ENCODE assay signal across 8 cellular contexts in genomic region chr12:67161322-67161918, GRCh38.
DNase-seq lines count a peak whose midpoint lies in the region; ATAC-seq, FAIRE-seq and TF ChIP-seq lines count a peak whose summit lies in the region.

No MANE protein-coding gene starts in this region.

- no peak overlapping the region for H3K4me2 ChIP-seq in endothelial cell of umbilical vein (ENCODE audit: insufficient read depth, low read length)
- H3K4me2 ChIP-seq in osteoblast (ENCODE audit: insufficient read depth, low read length), result no peak overlapping the region

- no peak overlapping the region for H3K4me3 Mint-ChIP-seq in CD4-positive, alpha-beta T cell
- H3K4me3 Mint-ChIP-seq in T-helper 17 cell, result no peak overlapping the region

- no peak overlapping the region for H3K27ac ChIP-seq in CD4-positive, alpha-beta T cell (ENCODE audit: low read depth, low read length)
- H3K27ac ChIP-seq in endothelial cell of umbilical vein (ENCODE audit: insufficient read depth, low read depth, low read length) (no peak overlapping the region), osteoblast (ENCODE audit: low read depth, low read length) (no peak overlapping the region)

- H3K9me3 ChIP-seq in CD4-positive, alpha-beta T cell (ENCODE audit: control insufficient read depth, low read length), result no peaks in the 10 kb centered on the region
- no peaks in the 10 kb centered on the region for H3K9me3 ChIP-seq in T-helper 17 cell (ENCODE audit: control insufficient read depth, low read length, poor library complexity, severe bottlenecking)
- no peaks in the 10 kb centered on the region for H3K9me3 ChIP-seq in endothelial cell of umbilical vein (replicated peaks; ENCODE audit: control insufficient read depth, insufficient read depth, low read length)
- H3K9me3 ChIP-seq in osteoblast (ENCODE audit: low read depth, low read length), result no peaks in the 10 kb centered on the region

- H2AFZ ChIP-seq in endothelial cell of umbilical vein (ENCODE audit: low read depth, low read length) (no peak overlapping the region), osteoblast (ENCODE audit: low read length) (no peak overlapping the region)

- no peaks in the 10 kb centered on the region for H3K4me1 Mint-ChIP-seq in CD4-positive, alpha-beta T cell (ENCODE audit: low read depth)
- H3K4me1 Mint-ChIP-seq in T-helper 17 cell, result peaks cover 7% of the 10 kb centered on the region

- H3K4me1 ChIP-seq in endothelial cell of umbilical vein (ENCODE audit: control insufficient read depth, extremely low read depth, insufficient read depth, low read length) (no peaks in the 10 kb centered on the region), osteoblast (ENCODE audit: insufficient read depth, low read length) (no peaks in the 10 kb centered on the region)

- CTCF ChIA-PET in CD4-positive, alpha-beta T cell (lab: Charles Lee), result interaction anchor here (1.1 to 1.2 kb wide), 2 partner anchors 11 to 13 kb away, joined by 3 read pairs; no protein-coding TSS in a partner anchor
- CTCF ChIA-PET in endothelial cell of umbilical vein (lab: Charles Lee), result interaction anchor here (0.6 to 3.2 kb wide), 21 partner anchors 9 to 787 kb away, joined by 3 to 38 read pairs (median 3); partner anchors contain the start of gene CAND1

- no peak for TF ChIP-seq POLR2A in endothelial cell of umbilical vein (IDR thresholded peaks at IDR 0.05; ENCODE audit: low read depth, low read length)

- BruUV-seq in endothelial cell of umbilical vein (replicated peaks; lab: Mats Ljungman, UMichigan), result no TSS peak

- peak in 6 of 10 experiments; percentile 1 to 24 (median 6) for DNase-seq in CD4-positive, alpha-beta T cell
- peak in 1 of 3 donors; percentile 10 for DNase-seq in T-helper 17 cell
- DNase-seq in endothelial cell of umbilical vein (ENCODE audit: low read depth, low spot score), result peak; percentile 39
- DNase-seq in osteoblast (ENCODE audit: insufficient read length, low spot score, missing footprints), result no peak

- H3K27ac Mint-ChIP-seq in CD4-positive, alpha-beta T cell, result no peak overlapping the region
- H3K27ac Mint-ChIP-seq in T-helper 17 cell, result no peak overlapping the region

- H3K27me3 Mint-ChIP-seq in CD4-positive, alpha-beta T cell, result no peaks in the 10 kb centered on the region
- H3K27me3 Mint-ChIP-seq in T-helper 17 cell, result peaks cover 44% of the 10 kb centered on the region

- H3K9me3 Mint-ChIP-seq in CD4-positive, alpha-beta T cell, result no peaks in the 10 kb centered on the region

- H4K20me1 ChIP-seq in endothelial cell of umbilical vein (replicated peaks; ENCODE audit: control insufficient read depth, extremely low read depth, insufficient read depth, low read length) (no peaks in the 10 kb centered on the region), osteoblast (ENCODE audit: insufficient read depth, low read length) (no peaks in the 10 kb centered on the region)

- intact Hi-C loops in CD4-positive, alpha-beta T cell (cut with DNase I, micrococcal nuclease), result no loop called here
- intact Hi-C loops in endothelial cell of umbilical vein (cut with micrococcal nuclease), result loop anchor here (2.0 to 5.0 kb wide), 2 partner anchors 279 to 781 kb away; no protein-coding TSS in a partner anchor

- H3K36me3 Mint-ChIP-seq in CD4-positive, alpha-beta T cell (ENCODE audit: low read depth), result no peaks in the 10 kb centered on the region
- H3K36me3 Mint-ChIP-seq in T-helper 17 cell (ENCODE audit: low read depth), result peaks cover 3% of the 10 kb centered on the region

- H3K9me1 ChIP-seq in endothelial cell of umbilical vein (replicated peaks; ENCODE audit: control insufficient read depth, extremely low read depth, insufficient read depth, low read length), result no peaks in the 10 kb centered on the region

- peak; percentile 42 for FAIRE-seq in endothelial cell of umbilical vein (lab: Jason Lieb, UNC)

- no peak overlapping the region for H3K4me3 ChIP-seq in endothelial cell of umbilical vein (replicated peaks in 1 of 3; ENCODE audit: insufficient read depth in 1 of 3, low read depth in 1 of 3, low read length in 3 of 3)
- H3K4me3 ChIP-seq in osteoblast (ENCODE audit: insufficient read depth, low read length), result no peak overlapping the region

- no peak overlapping the region for H3K9ac ChIP-seq in endothelial cell of umbilical vein (replicated peaks; ENCODE audit: extremely low read depth, insufficient read depth, low read length)

- H3K27me3 ChIP-seq in CD4-positive, alpha-beta T cell (ENCODE audit: control insufficient read depth, insufficient read depth, low read length), result no peaks in the 10 kb centered on the region
- H3K27me3 ChIP-seq in endothelial cell of umbilical vein (ENCODE audit: control insufficient read depth in 2 of 2, insufficient read depth in 2 of 2, low read length in 2 of 2) (no peaks in the 10 kb centered on the region), osteoblast (ENCODE audit: insufficient read depth, low read length) (no peaks in the 10 kb centered on the region)

- peak; percentile 58 for ATAC-seq in CD4-positive, alpha-beta T cell (ENCODE audit: poor library complexity)
- ATAC-seq in GM18511 (IDR thresholded peaks at IDR 0.05; ENCODE audit: unreplicated experiment) (peak; percentile 80), HG03521 (IDR thresholded peaks at IDR 0.05; ENCODE audit: unreplicated experiment) (peak; percentile 74), T-helper 17 cell (peak; percentile 40), HG03039 (IDR thresholded peaks at IDR 0.05; ENCODE audit: unreplicated experiment) (no peak)
- ATAC-seq in activated CD4-positive, CD25-positive, alpha-beta regulatory T cell treated with anti-CD3 and anti-CD28 coated beads, Interleukin-2, amount 50 U/mL, for 24 hours, result no peak

- dilution Hi-C loops in endothelial cell of umbilical vein (cut with MboI; ENCODE audit: extremely low pct_ligation_motif_present, low sequenced_read_pairs), result no loop called here

- peak; percentile 48 for TF ChIP-seq CTCF in CD4-positive, alpha-beta T cell (IDR thresholded peaks at IDR 0.05)
- TF ChIP-seq CTCF in endothelial cell of umbilical vein (IDR thresholded peaks at IDR 0.05; ENCODE audit: extremely low read depth in 1 of 2, insufficient read depth in 1 of 2, low read depth in 1 of 2, low read length in 2 of 2) (peak; percentile 26 to 43), osteoblast (IDR thresholded peaks at IDR 0.05; ENCODE audit: extremely low read depth, low read depth, low read length) (peak; percentile 66)

- POLR2A ChIA-PET in CD4-positive, alpha-beta T cell (lab: Charles Lee), result interaction anchor here (1.3 kb wide), 1 partner anchor 108 kb away, joined by 4 read pairs; the partner anchor contains the start of gene CAND1
- POLR2A ChIA-PET in endothelial cell of umbilical vein (lab: Charles Lee), result no interaction called here

- H3K36me3 ChIP-seq in endothelial cell of umbilical vein (ENCODE audit: control insufficient read depth in 2 of 2, extremely low read depth in 1 of 2, insufficient read depth in 2 of 2, low read length in 2 of 2) (no peaks in the 10 kb centered on the region), osteoblast (ENCODE audit: insufficient read depth, low read length) (no peaks in the 10 kb centered on the region)

- H3K79me2 ChIP-seq in endothelial cell of umbilical vein (ENCODE audit: control insufficient read depth, insufficient read depth, low read length) (no peaks in the 10 kb centered on the region), osteoblast (ENCODE audit: insufficient read depth, low read length) (no peaks in the 10 kb centered on the region)

TF ChIP-seq in endothelial cell of umbilical vein, 7 proteins besides CTCF, POLR2A, EP300 and RAD21:
- no peak for TF ChIP-seq GATA2 (IDR thresholded peaks at IDR 0.05; ENCODE audit: insufficient read depth, insufficient read length, low read depth, low read length)
- no peak for TF ChIP-seq JUN (IDR thresholded peaks at IDR 0.05; ENCODE audit: borderline replicate concordance, insufficient read depth, insufficient read length, low read depth)
- TF ChIP-seq MAX (IDR thresholded peaks at IDR 0.05; ENCODE audit: insufficient read depth, insufficient read length), result no peak
- no peak for TF ChIP-seq EZH2 (IDR thresholded peaks at IDR 0.05; ENCODE audit: borderline replicate concordance, low read depth, low read length, severe bottlenecking)
- no peak for TF ChIP-seq MYC (IDR thresholded peaks at IDR 0.05; ENCODE audit: low read depth, low read length)
- no peak for TF ChIP-seq POLR2AphosphoS5 (IDR thresholded peaks at IDR 0.05; ENCODE audit: insufficient read depth, low read depth, low read length)
- no peak for TF ChIP-seq FOS (IDR thresholded peaks at IDR 0.05; ENCODE audit: borderline replicate concordance, insufficient read depth, low read length)
TF ChIP-seq in endothelial cell of umbilical vein: peak in this region for 0.

Comparison
In these comparisons a context has a peak if more than half of its experiments do, and no peak if none do; other contexts are left out.
1. ATAC-seq: peak in CD4-positive, alpha-beta T cell (single experiment), GM18511 (single experiment), HG03521 (single experiment) and T-helper 17 cell (single experiment); none in HG03039 (single experiment) and activated CD4-positive, CD25-positive, alpha-beta regulatory T cell treated with anti-CD3 and anti-CD28 coated beads, Interleukin-2, amount 50 U/mL, for 24 hours (0 of 2).
2. Peak in every context shown above with its lines, with median percentiles within 50 percentile points of each other: CTCF ChIP-seq.